8 cellular contexts compared by ENCODE assay signal in the genomic region with DNA sequence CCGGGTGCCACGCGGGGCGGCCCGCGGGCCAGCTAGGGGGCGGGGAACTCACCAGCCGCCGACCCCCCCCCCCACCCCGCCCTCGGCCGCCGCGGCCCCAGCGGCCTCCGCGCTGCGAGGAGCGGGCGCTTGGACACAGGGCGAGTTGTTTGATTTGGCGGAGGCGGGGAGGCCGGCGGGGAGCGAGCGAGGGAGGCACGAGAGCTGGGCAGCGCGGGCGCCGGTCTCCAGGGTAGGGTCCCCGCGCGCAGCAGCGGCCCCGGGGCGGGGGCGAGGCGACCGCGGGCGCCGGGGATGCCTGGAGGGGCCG.
A peak's percentile ranks its signal among the peaks of the same experiment; 100 is the strongest.
DNase-seq lines count a peak whose midpoint lies in the region; ATAC-seq and TF ChIP-seq lines count a peak whose summit lies in the region.

No MANE protein-coding gene starts in this region.

- H3K4me1 Mint-ChIP-seq in H9 = peaks cover 71 to 76% of the 10 kb centered on the region in 2 experiments
- peaks cover 29% of the 10 kb centered on the region for H3K4me1 Mint-ChIP-seq in stimulated activated memory B cell treated with anti-CD40 and anti-IgM and Interleukin-4, amounts not matched to agents 10 μg/mL and 1 μg/mL and 100 μg/mL, for 72 hours
- peaks cover 2% of the 10 kb centered on the region for H3K4me1 Mint-ChIP-seq in activated CD4-positive, alpha-beta T cell treated with anti-CD3 and anti-CD28 coated beads, Interleukin-2, amount 10 ng/mL, durations not matched to agents 7 days and 5 days
- no peaks in the 10 kb centered on the region for H3K4me1 Mint-ChIP-seq in activated CD8-positive, alpha-beta T cell treated with anti-CD3 and anti-CD28 coated beads, Interleukin-2, amount 10 ng/mL, durations not matched to agents 7 days and 5 days (ENCODE audit: low read depth)

- H2BK5ac ChIP-seq in H9 (ENCODE audit: insufficient read length, low read length) = no peak overlapping the region

- peak; percentile 34 for ATAC-seq in stimulated activated memory B cell treated with anti-CD40 and anti-IgM and Interleukin-4, amounts not matched to agents 10 μg/mL and 1 μg/mL and 100 μg/mL, for 72 hours
- no peak for ATAC-seq in activated CD8-positive, alpha-beta T cell treated with anti-CD3 and anti-CD28 coated beads, Interleukin-2, amount 10 ng/mL, durations not matched to agents 7 days and 5 days

- H3K79me1 ChIP-seq in H9 (ENCODE audit: insufficient read depth, low read depth, low read length, poor library complexity, severe bottlenecking) = peaks cover 3% of the 10 kb centered on the region

- peak overlapping the region; percentile 53 for H3K4me3 ChIP-seq in GM12864 (ENCODE audit: low read depth, low read length)
- peak overlapping the region; percentile 64; the same call in 1 of the 2 replicates for H3K4me3 ChIP-seq in PC-9
- peak overlapping the region; percentile 35 to 56 for H3K4me3 ChIP-seq in right atrium auricular region

- peaks cover 18% of the 10 kb centered on the region for H3K23me2 ChIP-seq in H9 (ENCODE audit: insufficient read length, low read depth, low read length, poor library complexity, severe bottlenecking)

- no peak overlapping the region for H2BK15ac ChIP-seq in H9 (ENCODE audit: low read depth, low read length)

- TF ChIP-seq CTCF in GM12864 (IDR thresholded peaks at IDR 0.05; ENCODE audit: low read depth, low read length, missing control alignments) = no peak
- TF ChIP-seq CTCF in H9 (conservative IDR thresholded peaks at IDR 0.05) = no peak
- TF ChIP-seq CTCF in PC-9 (conservative IDR thresholded peaks at IDR 0.05) = no peak
- no peak for TF ChIP-seq CTCF in right atrium auricular region (IDR thresholded peaks at IDR 0.05)

- H3K9me2 ChIP-seq in PC-9 (ENCODE audit: insufficient read depth) = no peaks in the 10 kb centered on the region

- H3K27me3 Mint-ChIP-seq in H9 (ENCODE audit: low read depth) = peaks cover 16% of the 10 kb centered on the region
- peaks cover 61% of the 10 kb centered on the region for H3K27me3 Mint-ChIP-seq in stimulated activated memory B cell treated with anti-CD40 and anti-IgM and Interleukin-4, amounts not matched to agents 10 μg/mL and 1 μg/mL and 100 μg/mL, for 72 hours
- peaks cover 67% of the 10 kb centered on the region for H3K27me3 Mint-ChIP-seq in activated CD4-positive, alpha-beta T cell treated with anti-CD3 and anti-CD28 coated beads, Interleukin-2, amount 10 ng/mL, durations not matched to agents 7 days and 5 days
- peaks cover 55% of the 10 kb centered on the region for H3K27me3 Mint-ChIP-seq in activated CD8-positive, alpha-beta T cell treated with anti-CD3 and anti-CD28 coated beads, Interleukin-2, amount 10 ng/mL, durations not matched to agents 7 days and 5 days (ENCODE audit: low read depth)

- no peak overlapping the region for H4K8ac ChIP-seq in H9 (replicated peaks; ENCODE audit: insufficient read length, low read depth, low read length)

- H4K91ac ChIP-seq in H9 (ENCODE audit: insufficient read length, low read depth, low read length) = no peak overlapping the region

- no peak overlapping the region for H3K56ac ChIP-seq in H9 (ENCODE audit: insufficient read length, low read depth, low read length)

- BruUV-seq in PC-9 (replicated peaks; lab: Mats Ljungman, UMichigan) = no TSS peak

- no peak overlapping the region; a peak in 1 of 7 replicates for H3K27ac Mint-ChIP-seq in H9
- peak overlapping the region; percentile 42 for H3K27ac Mint-ChIP-seq in stimulated activated memory B cell treated with anti-CD40 and anti-IgM and Interleukin-4, amounts not matched to agents 10 μg/mL and 1 μg/mL and 100 μg/mL, for 72 hours
- H3K27ac Mint-ChIP-seq in activated CD4-positive, alpha-beta T cell treated with anti-CD3 and anti-CD28 coated beads, Interleukin-2, amount 10 ng/mL, durations not matched to agents 7 days and 5 days = no peak overlapping the region
- no peak overlapping the region for H3K27ac Mint-ChIP-seq in activated CD8-positive, alpha-beta T cell treated with anti-CD3 and anti-CD28 coated beads, Interleukin-2, amount 10 ng/mL, durations not matched to agents 7 days and 5 days

- no CpG with 5 or more reads among the region's 45 CpGs for WGBS in H9 (ENCODE audit: extremely low coverage, insufficient read length, low lambda C conversion rate)

- H3K9me3 ChIP-seq in H9 (ENCODE audit: control insufficient read depth, low read depth, low read length) (no peaks in the 10 kb centered on the region), PC-9 (ENCODE audit: insufficient read depth, low read depth) (no peaks in the 10 kb centered on the region), right atrium auricular region (no peaks in the 10 kb centered on the region)

- H2BK20ac ChIP-seq in H9 (ENCODE audit: low read depth, low read length, poor library complexity, severe bottlenecking) = no peak overlapping the region

- H2BK120ac ChIP-seq in H9 (ENCODE audit: low read depth, low read length, poor library complexity, severe bottlenecking) = no peak overlapping the region

- H3K9me3 Mint-ChIP-seq in H9 = peaks cover 0 to 5% of the 10 kb centered on the region in 2 experiments; a peak in 2 of 5 replicates
- H3K9me3 Mint-ChIP-seq in stimulated activated memory B cell treated with anti-CD40 and anti-IgM and Interleukin-4, amounts not matched to agents 10 μg/mL and 1 μg/mL and 100 μg/mL, for 72 hours = peaks cover 4% of the 10 kb centered on the region
- H3K9me3 Mint-ChIP-seq in activated CD4-positive, alpha-beta T cell treated with anti-CD3 and anti-CD28 coated beads, Interleukin-2, amount 10 ng/mL, durations not matched to agents 7 days and 5 days = no peaks in the 10 kb centered on the region
- no peaks in the 10 kb centered on the region for H3K9me3 Mint-ChIP-seq in activated CD8-positive, alpha-beta T cell treated with anti-CD3 and anti-CD28 coated beads, Interleukin-2, amount 10 ng/mL, durations not matched to agents 7 days and 5 days (ENCODE audit: insufficient read depth)

- H3F3A ChIP-seq in PC-9 (ENCODE audit: insufficient read depth, low read depth) = no peaks in the 10 kb centered on the region

- H3K36me3 Mint-ChIP-seq in H9 (ENCODE audit: insufficient read depth in 1 of 3, low read depth in 3 of 3) = peaks cover 8 to 24% (median 12%) of the 10 kb centered on the region in 3 experiments; a peak in 6 of 7 replicates
- no peaks in the 10 kb centered on the region for H3K36me3 Mint-ChIP-seq in stimulated activated memory B cell treated with anti-CD40 and anti-IgM and Interleukin-4, amounts not matched to agents 10 μg/mL and 1 μg/mL and 100 μg/mL, for 72 hours
- no peaks in the 10 kb centered on the region for H3K36me3 Mint-ChIP-seq in activated CD4-positive, alpha-beta T cell treated with anti-CD3 and anti-CD28 coated beads, Interleukin-2, amount 10 ng/mL, durations not matched to agents 7 days and 5 days (ENCODE audit: low read depth)
- H3K36me3 Mint-ChIP-seq in activated CD8-positive, alpha-beta T cell treated with anti-CD3 and anti-CD28 coated beads, Interleukin-2, amount 10 ng/mL, durations not matched to agents 7 days and 5 days (ENCODE audit: low read depth) = no peaks in the 10 kb centered on the region

- intact Hi-C loops in PC-9 (cut with micrococcal nuclease; ENCODE audit: unreplicated experiment) = loop anchor here (1.0 to 2.0 kb wide), 3 partner anchors 24 to 35 kb away; no protein-coding TSS in a partner anchor

- peak overlapping the region; percentile 83 to 87; a peak in 4 of 5 replicates for H3K4me3 Mint-ChIP-seq in H9
- H3K4me3 Mint-ChIP-seq in stimulated activated memory B cell treated with anti-CD40 and anti-IgM and Interleukin-4, amounts not matched to agents 10 μg/mL and 1 μg/mL and 100 μg/mL, for 72 hours = peak overlapping the region; percentile 72
- no peak overlapping the region for H3K4me3 Mint-ChIP-seq in activated CD4-positive, alpha-beta T cell treated with anti-CD3 and anti-CD28 coated beads, Interleukin-2, amount 10 ng/mL, durations not matched to agents 7 days and 5 days
- no peak overlapping the region for H3K4me3 Mint-ChIP-seq in activated CD8-positive, alpha-beta T cell treated with anti-CD3 and anti-CD28 coated beads, Interleukin-2, amount 10 ng/mL, durations not matched to agents 7 days and 5 days

- no peak overlapping the region for H3K4ac ChIP-seq in H9 (ENCODE audit: low read depth, low read length)

- no peak overlapping the region for H3K9ac ChIP-seq in H9 (ENCODE audit: extremely low read depth, insufficient read length, low read length)

- POLR2A ChIA-PET in PC-9 (lab: Charles Lee; ENCODE audit: unreplicated experiment) = interaction anchor here (0.6 to 1.5 kb wide), 4 partner anchors 23 to 478 kb away, joined by 3 to 13 read pairs (median 8); no protein-coding TSS in a partner anchor
- POLR2A ChIA-PET in activated CD4-positive, alpha-beta T cell treated with anti-CD3 and anti-CD28 coated beads, Interleukin-2, amount 10 ng/mL, durations not matched to agents 7 days and 5 days (lab: Charles Lee) = no interaction called here
- POLR2A ChIA-PET in activated CD8-positive, alpha-beta T cell treated with anti-CD3 and anti-CD28 coated beads, Interleukin-2, amount 10 ng/mL, durations not matched to agents 7 days and 5 days (lab: Charles Lee) = no interaction called here

- no peaks in the 10 kb centered on the region for H4K20me1 ChIP-seq in H9 (ENCODE audit: control insufficient read depth, insufficient read depth, insufficient read length)
- H4K20me1 ChIP-seq in PC-9 (ENCODE audit: insufficient read depth) = no peaks in the 10 kb centered on the region

- H4K5ac ChIP-seq in H9 (ENCODE audit: insufficient read length, low read depth, low read length) = no peak overlapping the region

- H2BK12ac ChIP-seq in H9 (ENCODE audit: insufficient read length, low read depth, low read length) = no peak overlapping the region

- H2AK5ac ChIP-seq in H9 (ENCODE audit: insufficient read length, low read length) = no peak overlapping the region

- H3K18ac ChIP-seq in H9 (ENCODE audit: insufficient read length, low read depth, low read length) = no peak overlapping the region

- H3K14ac ChIP-seq in H9 (ENCODE audit: insufficient read depth, low read length) = no peak overlapping the region; the same call in 1 of the 2 replicates

- H3K23ac ChIP-seq in H9 (ENCODE audit: insufficient read length, low read depth, low read length) = no peak overlapping the region

- no peak overlapping the region for H2AFZ ChIP-seq in H9 (ENCODE audit: low read length)
- peak overlapping the region; percentile 14; the same call in 1 of the 2 replicates for H2AFZ ChIP-seq in PC-9

- no peaks in the 10 kb centered on the region for H3K36me3 ChIP-seq in PC-9 (ENCODE audit: low read depth)
- no peaks in the 10 kb centered on the region for H3K36me3 ChIP-seq in right atrium auricular region

- peak overlapping the region; percentile 83 for H3K4me2 ChIP-seq in H9 (ENCODE audit: insufficient read depth, insufficient read length, low read length)
- peak overlapping the region; percentile 83 for H3K4me2 ChIP-seq in PC-9

- H3K4me1 ChIP-seq in H9 (ENCODE audit: insufficient read depth, low read length) = peaks cover 26% of the 10 kb centered on the region
- peaks cover 29% of the 10 kb centered on the region for H3K4me1 ChIP-seq in PC-9 (replicated peaks; ENCODE audit: insufficient read depth)
- H3K4me1 ChIP-seq in right atrium auricular region = peaks cover 0 to 22% of the 10 kb centered on the region in 2 donors

- no peaks in the 10 kb centered on the region for H3K27me3 ChIP-seq in H9 (ENCODE audit: insufficient read depth, low read length)
- no peaks in the 10 kb centered on the region for H3K27me3 ChIP-seq in PC-9 (ENCODE audit: insufficient read depth, low read depth)
- H3K27me3 ChIP-seq in right atrium auricular region = no peaks in the 10 kb centered on the region

- no peak overlapping the region for H3T11ph ChIP-seq in H9 (ENCODE audit: low read length)

- CTCF ChIA-PET in PC-9 (lab: Charles Lee) = interaction anchor here (0.7 kb wide), 1 partner anchor 15 kb away, joined by 3 read pairs; no protein-coding TSS in a partner anchor
- CTCF ChIA-PET in activated CD4-positive, alpha-beta T cell treated with anti-CD3 and anti-CD28 coated beads, Interleukin-2, amount 10 ng/mL, durations not matched to agents 7 days and 5 days (lab: Charles Lee) = no interaction called here
- CTCF ChIA-PET in activated CD8-positive, alpha-beta T cell treated with anti-CD3 and anti-CD28 coated beads, Interleukin-2, amount 10 ng/mL, durations not matched to agents 7 days and 5 days (lab: Charles Lee) = no interaction called here

- DNase-seq in GM12864 (ENCODE audit: low read depth) = no peak
- peak; percentile 42 for DNase-seq in H9
- DNase-seq in PC-9 = peak in 1 of 2 experiments; percentile 33
- no peak for DNase-seq in right atrium auricular region (ENCODE audit: low spot score)
- no peak for DNase-seq in activated CD4-positive, alpha-beta T cell treated with anti-CD3 and anti-CD28 coated beads, Interleukin-2, amount 10 ng/mL, durations not matched to agents 7 days and 5 days
- no peak for DNase-seq in epidermal melanocyte (ENCODE audit: insufficient read length, low spot score)
- DNase-seq in activated CD8-positive, alpha-beta T cell treated with anti-CD3 and anti-CD28 coated beads, Interleukin-2, amount 10 ng/mL, durations not matched to agents 7 days and 5 days = no peak

- no peak overlapping the region for H3K27ac ChIP-seq in H9 (ENCODE audit: insufficient read length, low read depth, low read length)
- H3K27ac ChIP-seq in PC-9 = peak overlapping the region; percentile 49; the same call in 1 of the 2 replicates
- H3K27ac ChIP-seq in right atrium auricular region = peak overlapping the region in 1 of 2 donors; percentile 32

- H3K79me2 ChIP-seq in H9 (ENCODE audit: insufficient read depth, low read length) (peaks cover 17% of the 10 kb centered on the region; the same call in 1 of the 2 replicates), PC-9 (ENCODE audit: low read depth) (peaks cover 25% of the 10 kb centered on the region)

Comparison
In these comparisons a context has a peak if more than half of its experiments do, and no peak if none do; other contexts are left out.
1. H3K4me3 Mint-ChIP-seq: peak in H9 (2 of 2) and stimulated activated memory B cell treated with anti-CD40 and anti-IgM and Interleukin-4, amounts not matched to agents 10 μg/mL and 1 μg/mL and 100 μg/mL, for 72 hours (single experiment); none in activated CD4-positive, alpha-beta T cell treated with anti-CD3 and anti-CD28 coated beads, Interleukin-2, amount 10 ng/mL, durations not matched to agents 7 days and 5 days (single experiment) and activated CD8-positive, alpha-beta T cell treated with anti-CD3 and anti-CD28 coated beads, Interleukin-2, amount 10 ng/mL, durations not matched to agents 7 days and 5 days (single experiment).
2. Peak in every context shown above with its lines, with median percentiles within 50 percentile points of each other: H3K4me3 ChIP-seq.